31 cellular contexts compared by ENCODE assay signal in the genomic region with DNA sequence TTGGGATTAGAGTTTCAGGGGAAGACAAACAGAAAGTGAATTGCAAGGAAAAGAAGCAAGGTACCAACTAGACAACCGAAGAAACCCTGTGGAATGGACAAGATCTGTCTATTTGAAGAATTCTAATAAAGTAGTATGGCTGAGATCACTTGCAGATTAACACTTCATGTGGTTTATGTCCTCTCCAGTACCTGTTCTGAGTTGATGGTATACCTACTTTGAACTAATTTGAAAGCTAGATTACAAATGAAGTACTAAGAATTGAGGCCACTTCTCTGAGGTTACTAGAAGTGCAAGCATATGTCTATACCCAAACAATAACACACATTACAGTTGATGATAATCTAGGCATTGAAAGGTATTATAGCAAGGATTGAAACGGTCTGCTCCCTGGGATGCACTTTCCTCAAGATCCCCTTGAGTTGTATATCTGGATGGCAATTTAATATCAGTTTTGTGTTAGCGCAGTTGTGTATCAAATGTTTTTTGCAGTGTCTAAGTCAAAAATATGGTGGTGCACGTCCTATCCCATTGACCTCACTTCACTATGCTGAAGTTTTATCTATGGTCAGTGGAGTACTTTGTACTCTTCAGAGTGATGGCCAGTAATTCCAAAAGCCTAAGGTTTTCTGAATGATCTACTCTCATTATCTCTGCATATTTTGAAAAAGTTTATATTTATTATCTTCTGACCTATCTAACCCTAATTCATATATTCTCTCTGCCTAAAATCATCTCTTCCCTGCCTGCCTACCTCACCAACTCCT.
"Had no signal": no experiment of that assay in that cellular context is flagged by ENCODE, and none has a peak within 500 bp of the region (broad histone marks: within the 10 kb centered on the region; RNA-seq: fewer than 3 reads in every experiment).

No MANE protein-coding gene starts in this region.

- H3K27ac ChIP-seq: ascending aorta, cardiac muscle cell, RWPE1, VCaP had no signal

- H3K36me3 ChIP-seq: ascending aorta, cardiac muscle cell had no signal

- H3K4me3 ChIP-seq: ascending aorta, cardiac muscle cell had no signal

- H3K4me1 ChIP-seq: ascending aorta had no signal

- ATAC-seq: activated CD8-positive, alpha-beta memory T cell treated with anti-CD3 and anti-CD28 coated beads, Interleukin-2, amount 10 ng/mL, durations not matched to agents 7 days and 5 days; PC-3 had no signal

- H3K27me3 ChIP-seq: ascending aorta, cardiac muscle cell had no signal

- DNase-seq: activated B cell treated with CpG ODN at 0.5 μM for 24 hours; activated CD4-positive, alpha-beta memory T cell treated with anti-CD3 and anti-CD28 coated beads, Interleukin-2, amount 10 ng/mL, durations not matched to agents 7 days and 5 days; activated CD4-positive, alpha-beta T cell treated with anti-CD3 and anti-CD28 coated beads for 1 hour; activated CD4-positive, alpha-beta T cell treated with anti-CD3 and anti-CD28 coated beads for 48 hours; activated CD8-positive, alpha-beta memory T cell treated with anti-CD3 and anti-CD28 coated beads for 24 hours; activated CD8-positive, alpha-beta memory T cell treated with anti-CD3 and anti-CD28 coated beads, Interleukin-2, amount 10 ng/mL, durations not matched to agents 7 days and 5 days; activated gamma-delta T cell; activated naive CD4-positive, alpha-beta T cell treated with Interleukin-2 at 50 U/mL for 16 hours; activated naive CD8-positive, alpha-beta T cell treated with anti-CD3 and anti-CD28 coated beads, Interleukin-2, amount 10 ng/mL, durations not matched to agents 7 days and 5 days; activated T-cell treated with anti-CD3 and anti-CD28 coated beads, Interleukin-2, amount 50 U/mL, for 1 hour; amygdala; Karpas-422; NCI-H1105; NCI-H1417 treated with DMSO at 0.1 percent for 48 hours; NCI-H187 treated with DMSO at 0.1 percent for 48 hours; NCI-H2081; NCI-H2171 treated with DMSO at 0.1 percent for 48 hours; NCI-H2227 treated with DMSO at 0.1 percent for 48 hours; NCI-H446 treated with DMSO at 0.1 percent for 48 hours; NCI-H69; NK-92 treated with Interleukin-12 subunit alpha and Interleukin-12 subunit beta, amount 100 ng/mL, for 24 hours; PC-3; SW 1271; T-helper 1 cell; T-helper 2 cell; T-helper 9 cell had no signal

- FAIRE-seq: RCC 7860 had no signal
